14 cellular contexts compared by ENCODE assay signal in the genomic region with DNA sequence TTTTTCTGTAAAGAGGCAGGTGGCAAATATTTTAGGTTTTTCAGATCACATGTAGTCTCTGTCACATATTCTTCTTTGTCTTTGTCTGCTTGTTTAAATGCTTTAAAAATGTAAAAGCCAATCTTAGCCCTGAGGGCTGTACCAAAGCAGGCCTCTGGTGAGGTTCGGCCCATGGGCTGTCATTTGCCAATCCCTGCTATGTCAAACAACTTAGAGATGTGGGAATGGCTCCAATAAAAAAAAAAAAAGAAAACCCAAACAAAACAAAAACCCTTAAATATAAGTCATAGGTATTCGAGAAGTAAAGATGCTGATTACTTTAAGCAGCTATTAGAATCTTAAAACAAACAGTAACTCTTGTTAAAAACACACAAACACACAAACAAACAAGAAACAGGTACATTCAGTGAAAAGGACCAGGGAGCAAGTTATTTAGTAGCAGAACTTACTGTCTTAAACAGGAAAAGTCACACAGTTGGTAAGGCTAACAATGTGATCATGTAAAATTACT.
A peak's percentile ranks its signal among the peaks of the same experiment; 100 is the strongest.
DNase-seq lines count a peak whose midpoint lies in the region; ATAC-seq lines count a peak whose summit lies in the region.
"Had no signal": no experiment of that assay in that cellular context is flagged by ENCODE, and none has a peak within 500 bp of the region (broad histone marks: within the 10 kb centered on the region; RNA-seq: fewer than 3 reads in every experiment).

No MANE protein-coding gene starts in this region.

- peaks cover 43% of the 10 kb centered on the region for H3K9me3 Mint-ChIP-seq in activated CD4-positive, alpha-beta memory T cell treated with anti-CD3 and anti-CD28 coated beads for 36 hours

- intact Hi-C loops in activated CD4-positive, alpha-beta memory T cell treated with anti-CD3 and anti-CD28 coated beads for 36 hours (cut with micrococcal nuclease), result loop anchor here (1.0 to 10.0 kb wide), 16 partner anchors 59 to 1401 kb away; partner anchors contain the start of genes KMT2E, PIK3CG and SLC26A4

- H3K27me3 ChIP-seq in ACC112 (ENCODE audit: insufficient read depth, low read length), result no peaks in the 10 kb centered on the region

- no peak overlapping the region for H2AFZ ChIP-seq in ACC112 (ENCODE audit: low read length, unreplicated experiment)

- peak overlapping the region; percentile 44; the same call in 1 of the 2 replicates for H3K4me3 ChIP-seq in ACC112 (ENCODE audit: low read depth, low read length)
- H3K4me3 ChIP-seq: SK-N-MC had no signal

- H3K79me2 ChIP-seq in ACC112 (ENCODE audit: control insufficient read depth, insufficient read depth, low read length, unreplicated experiment), result no peaks in the 10 kb centered on the region

- H3K4me1 Mint-ChIP-seq in activated CD4-positive, alpha-beta memory T cell treated with anti-CD3 and anti-CD28 coated beads for 36 hours (ENCODE audit: low read depth), result peaks cover 60% of the 10 kb centered on the region

- H3K4me3 Mint-ChIP-seq in activated CD4-positive, alpha-beta memory T cell treated with anti-CD3 and anti-CD28 coated beads for 36 hours, result peak overlapping the region; percentile 59

- no peak for DNase-seq in activated CD4-positive, alpha-beta memory T cell treated with anti-CD3 and anti-CD28 coated beads for 36 hours
- DNase-seq in iris pigment epithelial cell (ENCODE audit: low read depth) (peak; percentile 58), hepatic stellate cell (ENCODE audit: low spot score) (no peak), SW480 (ENCODE audit: low spot score) (no peak)
- DNase-seq: glutamatergic neuron, NCI-H1105, NCI-H69, occipital lobe had no signal

- H3K27ac Mint-ChIP-seq in activated CD4-positive, alpha-beta memory T cell treated with anti-CD3 and anti-CD28 coated beads for 36 hours, result peak overlapping the region; percentile 99

- peaks cover 27% of the 10 kb centered on the region for H3K4me1 ChIP-seq in ACC112 (ENCODE audit: control insufficient read depth, insufficient read depth, low read length, unreplicated experiment)

- CTCF ChIA-PET in activated CD4-positive, alpha-beta memory T cell treated with anti-CD3 and anti-CD28 coated beads for 36 hours (lab: Charles Lee), result interaction anchor here (0.9 to 2.4 kb wide), 4 partner anchors 20 to 116 kb away, joined by 3 to 13 read pairs (median 6); partner anchors contain the start of gene NAMPT

- H3K27ac ChIP-seq in ACC112 (ENCODE audit: low read depth, low read length), result peak overlapping the region; percentile 97
- H3K27ac ChIP-seq: SK-N-MC had no signal

- POLR2A ChIA-PET in activated CD4-positive, alpha-beta memory T cell treated with anti-CD3 and anti-CD28 coated beads for 36 hours (lab: Charles Lee), result interaction anchor here (0.6 to 7.1 kb wide), 15 partner anchors 19 to 169 kb away, joined by 3 to 143 read pairs (median 6); partner anchors contain the start of gene NAMPT

- H3K36me3 Mint-ChIP-seq in activated CD4-positive, alpha-beta memory T cell treated with anti-CD3 and anti-CD28 coated beads for 36 hours, result peaks cover 45% of the 10 kb centered on the region

- peaks cover 2% of the 10 kb centered on the region for H3K27me3 Mint-ChIP-seq in activated CD4-positive, alpha-beta memory T cell treated with anti-CD3 and anti-CD28 coated beads for 36 hours

- peak; percentile 2 for ATAC-seq in GM21528 (IDR thresholded peaks at IDR 0.05; ENCODE audit: low FRiP score, unreplicated experiment)
- no peak for ATAC-seq in GM21390 (IDR thresholded peaks at IDR 0.05; ENCODE audit: unreplicated experiment)
- no peak for ATAC-seq in GM19023 (IDR thresholded peaks at IDR 0.05; ENCODE audit: unreplicated experiment)
- ATAC-seq: left lobe of liver had no signal

- no peaks in the 10 kb centered on the region for H3K36me3 ChIP-seq in ACC112 (ENCODE audit: insufficient read depth, low read length)
